In genomic region chr3:23945903-23946751, GRCh38 we compare ENCODE assay signal across 8 cellular contexts. TPM values are rescaled to one million over a fixed set of nuclear protein-coding genes. Genes with fewer than 3 reads are reported as not detected.
DNase-seq lines count a peak whose midpoint lies in the region; ATAC-seq and TF ChIP-seq lines count a peak whose summit lies in the region.

No MANE protein-coding gene starts in this region.

- under 1% methylated on average over 58 of the region's 89 CpGs for WGBS in prostate gland

- H3K27ac Mint-ChIP-seq in T-cell: peak overlapping the region; percentile 71 to 87

- H3K27me3 Mint-ChIP-seq in T-cell: no peaks in the 10 kb centered on the region

- intact Hi-C loops in left ventricle myocardium inferior (cut with micrococcal nuclease) (no loop called here), prostate gland (cut with DNase I) (no loop called here)

- TF ChIP-seq CTCF in left ventricle myocardium inferior (IDR thresholded peaks at IDR 0.05; ENCODE audit: borderline replicate concordance) (no peak), prostate gland (IDR thresholded peaks at IDR 0.05) (peak in 1 of 4 experiments; percentile 37)

- peaks cover 45 to 55% (median 51%) of the 10 kb centered on the region in 3 donors for H3K4me1 Mint-ChIP-seq in T-cell

- peaks cover 60% of the 10 kb centered on the region for H3K4me1 ChIP-seq in left ventricle myocardium inferior
- peaks cover 8% of the 10 kb centered on the region for H3K4me1 ChIP-seq in prostate gland (replicated peaks)

- POLR2A ChIA-PET in T-cell (lab: Charles Lee): interaction anchor here (0.6 to 1.3 kb wide), 9 partner anchors 8 to 29 kb away, joined by 3 to 11 read pairs (median 4); partner anchors contain the start of genes NKIRAS1 (in 2 of the 2) and RPL15 (in 2 of the 2)

- H3K9me3 ChIP-seq in left ventricle myocardium inferior (replicated peaks): no peaks in the 10 kb centered on the region
- H3K9me3 ChIP-seq in prostate gland: no peaks in the 10 kb centered on the region

- peaks cover 12% of the 10 kb centered on the region for H3K36me3 Mint-ChIP-seq in T-cell

- peak; percentile 73 for TF ChIP-seq POLR2A in prostate gland (IDR thresholded peaks at IDR 0.05)

- no peaks in the 10 kb centered on the region for H3K9me3 Mint-ChIP-seq in T-cell

- CTCF ChIA-PET in T-cell (lab: Charles Lee): interaction anchor here (0.5 to 1.3 kb wide), 4 partner anchors 10 to 30 kb away, joined by 3 to 7 read pairs (median 4); partner anchors contain the start of genes NKIRAS1 (in 1 of the 2) and RPL15 (in 1 of the 2)

- no peaks in the 10 kb centered on the region for H3K27me3 ChIP-seq in left ventricle myocardium inferior (ENCODE audit: low read depth)
- no peaks in the 10 kb centered on the region for H3K27me3 ChIP-seq in prostate gland (replicated peaks; ENCODE audit: insufficient read depth)

- DNase-seq in NCI-H146 (lab: John Stamatoyannopoulos, UW) (peak; percentile 94), T-cell (peak; percentile 92 to 99 (median 97)), amniotic stem cell (lab: John Stamatoyannopoulos, UW) (peak; percentile 90), left ventricle myocardium inferior (peak; percentile 98), prostate gland (ENCODE audit: low spot score) (peak; percentile 98), ureter (ENCODE audit: low spot score) (peak; percentile 98)

- H3K36me3 ChIP-seq in left ventricle myocardium inferior (no peaks in the 10 kb centered on the region), prostate gland (no peaks in the 10 kb centered on the region)

- H3K27ac ChIP-seq in left ventricle myocardium inferior (replicated peaks) (peak overlapping the region; percentile 99), prostate gland (peak overlapping the region; percentile 89 to 99)

- peak; percentile 82 for ATAC-seq in GM18498 (IDR thresholded peaks at IDR 0.05; ENCODE audit: unreplicated experiment)
- ATAC-seq in HG02884 (IDR thresholded peaks at IDR 0.05; ENCODE audit: unreplicated experiment): peak; percentile 60
- peak; percentile 80 to 84 (median 83) for ATAC-seq in T-cell (replicated peaks in 1 of 4)

- peak overlapping the region; percentile 80 to 81 (median 81) for H3K4me3 Mint-ChIP-seq in T-cell

- H3K4me3 ChIP-seq in left ventricle myocardium inferior (peak overlapping the region; percentile 80), prostate gland (peak overlapping the region; percentile 72 to 82)

RNA-seq across cellular contexts. Expression of gene NR1D2, which starts 1.0 kb away (rescaled TPM):
- 10 to 100 TPM; 44.4 to 96.7 (median 51.7) TPM for total RNA-seq in T-cell
- 43.5 TPM for total RNA-seq in left ventricle myocardium inferior
- total RNA-seq in prostate gland: 10 to 100 TPM; 39.8 to 48.9 TPM
- 41.4 TPM for total RNA-seq in ureter

RNA-seq across cellular contexts. Expression of gene RPL15, which starts 29.2 kb away (rescaled TPM):
- total RNA-seq in T-cell (1,000 to 10,000 TPM; 1,997 to 2,171 (median 2,116) TPM), left ventricle myocardium inferior (915 TPM), prostate gland (1,000 to 10,000 TPM; 2,124 to 2,276 TPM), ureter (1,981 TPM)

RNA-seq across cellular contexts. Expression of gene NKIRAS1, which starts 29.3 kb away (rescaled TPM):
- total RNA-seq in T-cell (1 to 10 TPM; 2.2 to 4.1 (median 3.6) TPM), left ventricle myocardium inferior (20.8 TPM), prostate gland (10 to 100 TPM in 1 of 2 donors, 1 to 10 TPM in 1; 9.4 to 19.9 TPM), ureter (4.9 TPM)

Comparison
In these comparisons a context has a peak if more than half of its experiments do, and no peak if none do; other contexts are left out.
1. Peak in every context shown above with its lines: DNase-seq, ATAC-seq, H3K4me3 ChIP-seq and H3K27ac ChIP-seq.